ENCODE assay signal across 1 cellular context in the genomic region with DNA sequence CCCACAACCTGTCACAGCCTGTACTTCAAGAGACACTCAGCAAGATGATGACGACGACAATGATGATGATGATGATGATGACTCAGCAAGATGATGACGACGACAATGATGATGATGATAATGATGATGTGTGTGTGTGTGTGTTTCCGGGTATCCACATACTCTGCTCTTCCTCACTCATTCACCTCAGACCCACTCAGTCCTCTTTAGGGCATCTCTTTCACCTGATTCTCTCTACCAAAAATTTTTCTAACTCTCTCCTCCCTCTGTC.
TF ChIP-seq lines count a peak whose summit lies in the region.

No MANE protein-coding gene starts in this region.

TF ChIP-seq in HCT116, 20 proteins besides CTCF, POLR2A, EP300 and RAD21:
- no peak for TF ChIP-seq EZH2 (IDR thresholded peaks at IDR 0.05)
- no peak for TF ChIP-seq SRF (IDR thresholded peaks at IDR 0.05; ENCODE audit: low read depth)
- TF ChIP-seq TCF7L2 (IDR thresholded peaks at IDR 0.05; ENCODE audit: borderline replicate concordance, extremely low read depth, insufficient read depth, insufficient read length), result no peak
- no peak for TF ChIP-seq FOSL1 (IDR thresholded peaks at IDR 0.05; ENCODE audit: low read depth)
- TF ChIP-seq, protein P1, sequence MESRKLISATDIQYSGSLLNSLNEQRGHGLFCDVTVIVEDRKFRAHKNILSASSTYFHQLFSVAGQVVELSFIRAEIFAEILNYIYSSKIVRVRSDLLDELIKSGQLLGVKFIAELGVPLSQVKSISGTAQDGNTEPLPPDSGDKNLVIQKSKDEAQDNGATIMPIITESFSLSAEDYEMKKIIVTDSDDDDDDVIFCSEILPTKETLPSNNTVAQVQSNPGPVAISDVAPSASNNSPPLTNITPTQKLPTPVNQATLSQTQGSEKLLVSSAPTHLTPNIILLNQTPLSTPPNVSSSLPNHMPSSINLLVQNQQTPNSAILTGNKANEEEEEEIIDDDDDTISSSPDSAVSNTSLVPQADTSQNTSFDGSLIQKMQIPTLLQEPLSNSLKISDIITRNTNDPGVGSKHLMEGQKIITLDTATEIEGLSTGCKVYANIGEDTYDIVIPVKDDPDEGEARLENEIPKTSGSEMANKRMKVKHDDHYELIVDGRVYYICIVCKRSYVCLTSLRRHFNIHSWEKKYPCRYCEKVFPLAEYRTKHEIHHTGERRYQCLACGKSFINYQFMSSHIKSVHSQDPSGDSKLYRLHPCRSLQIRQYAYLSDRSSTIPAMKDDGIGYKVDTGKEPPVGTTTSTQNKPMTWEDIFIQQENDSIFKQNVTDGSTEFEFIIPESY (IDR thresholded peaks at IDR 0.05; ENCODE audit: extremely low read depth, insufficient replicate concordance, low read length), result no peak
- TF ChIP-seq CBX3 (IDR thresholded peaks at IDR 0.05; ENCODE audit: low read depth), result no peak
- TF ChIP-seq SIN3A (IDR thresholded peaks at IDR 0.05; ENCODE audit: low read depth), result no peak
- TF ChIP-seq EGR1 (IDR thresholded peaks at IDR 0.05; ENCODE audit: low read depth), result no peak
- no peak for TF ChIP-seq ZFX (IDR thresholded peaks at IDR 0.05)
- no peak for TF ChIP-seq YY1 (IDR thresholded peaks at IDR 0.05; ENCODE audit: extremely low read depth, insufficient replicate concordance, low read depth, low read length)
- TF ChIP-seq, protein P2, sequence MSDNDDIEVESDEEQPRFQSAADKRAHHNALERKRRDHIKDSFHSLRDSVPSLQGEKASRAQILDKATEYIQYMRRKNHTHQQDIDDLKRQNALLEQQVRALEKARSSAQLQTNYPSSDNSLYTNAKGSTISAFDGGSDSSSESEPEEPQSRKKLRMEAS (IDR thresholded peaks at IDR 0.05), result no peak
- TF ChIP-seq ZNF274 (IDR thresholded peaks at IDR 0.05; ENCODE audit: low read depth, low read length), result no peak
- no peak for TF ChIP-seq ELF1 (IDR thresholded peaks at IDR 0.05; ENCODE audit: borderline replicate concordance, low read depth)
- TF ChIP-seq, protein P3, sequence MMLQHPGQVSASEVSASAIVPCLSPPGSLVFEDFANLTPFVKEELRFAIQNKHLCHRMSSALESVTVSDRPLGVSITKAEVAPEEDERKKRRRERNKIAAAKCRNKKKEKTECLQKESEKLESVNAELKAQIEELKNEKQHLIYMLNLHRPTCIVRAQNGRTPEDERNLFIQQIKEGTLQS (IDR thresholded peaks at IDR 0.05), result no peak
- TF ChIP-seq, protein P4, sequence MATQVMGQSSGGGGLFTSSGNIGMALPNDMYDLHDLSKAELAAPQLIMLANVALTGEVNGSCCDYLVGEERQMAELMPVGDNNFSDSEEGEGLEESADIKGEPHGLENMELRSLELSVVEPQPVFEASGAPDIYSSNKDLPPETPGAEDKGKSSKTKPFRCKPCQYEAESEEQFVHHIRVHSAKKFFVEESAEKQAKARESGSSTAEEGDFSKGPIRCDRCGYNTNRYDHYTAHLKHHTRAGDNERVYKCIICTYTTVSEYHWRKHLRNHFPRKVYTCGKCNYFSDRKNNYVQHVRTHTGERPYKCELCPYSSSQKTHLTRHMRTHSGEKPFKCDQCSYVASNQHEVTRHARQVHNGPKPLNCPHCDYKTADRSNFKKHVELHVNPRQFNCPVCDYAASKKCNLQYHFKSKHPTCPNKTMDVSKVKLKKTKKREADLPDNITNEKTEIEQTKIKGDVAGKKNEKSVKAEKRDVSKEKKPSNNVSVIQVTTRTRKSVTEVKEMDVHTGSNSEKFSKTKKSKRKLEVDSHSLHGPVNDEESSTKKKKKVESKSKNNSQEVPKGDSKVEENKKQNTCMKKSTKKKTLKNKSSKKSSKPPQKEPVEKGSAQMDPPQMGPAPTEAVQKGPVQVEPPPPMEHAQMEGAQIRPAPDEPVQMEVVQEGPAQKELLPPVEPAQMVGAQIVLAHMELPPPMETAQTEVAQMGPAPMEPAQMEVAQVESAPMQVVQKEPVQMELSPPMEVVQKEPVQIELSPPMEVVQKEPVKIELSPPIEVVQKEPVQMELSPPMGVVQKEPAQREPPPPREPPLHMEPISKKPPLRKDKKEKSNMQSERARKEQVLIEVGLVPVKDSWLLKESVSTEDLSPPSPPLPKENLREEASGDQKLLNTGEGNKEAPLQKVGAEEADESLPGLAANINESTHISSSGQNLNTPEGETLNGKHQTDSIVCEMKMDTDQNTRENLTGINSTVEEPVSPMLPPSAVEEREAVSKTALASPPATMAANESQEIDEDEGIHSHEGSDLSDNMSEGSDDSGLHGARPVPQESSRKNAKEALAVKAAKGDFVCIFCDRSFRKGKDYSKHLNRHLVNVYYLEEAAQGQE (IDR thresholded peaks at IDR 0.05; ENCODE audit: low read depth), result no peak
- TF ChIP-seq JUND (IDR thresholded peaks at IDR 0.05), result no peak
- TF ChIP-seq CEBPB (IDR thresholded peaks at IDR 0.05; ENCODE audit: low read depth), result no peak
- no peak for TF ChIP-seq POLR2AphosphoS5 (IDR thresholded peaks at IDR 0.05; ENCODE audit: low read depth, low read length)
- TF ChIP-seq SP1 (IDR thresholded peaks at IDR 0.05; ENCODE audit: low read depth), result no peak
